8 cellular contexts compared by ENCODE assay signal in the genomic region with DNA sequence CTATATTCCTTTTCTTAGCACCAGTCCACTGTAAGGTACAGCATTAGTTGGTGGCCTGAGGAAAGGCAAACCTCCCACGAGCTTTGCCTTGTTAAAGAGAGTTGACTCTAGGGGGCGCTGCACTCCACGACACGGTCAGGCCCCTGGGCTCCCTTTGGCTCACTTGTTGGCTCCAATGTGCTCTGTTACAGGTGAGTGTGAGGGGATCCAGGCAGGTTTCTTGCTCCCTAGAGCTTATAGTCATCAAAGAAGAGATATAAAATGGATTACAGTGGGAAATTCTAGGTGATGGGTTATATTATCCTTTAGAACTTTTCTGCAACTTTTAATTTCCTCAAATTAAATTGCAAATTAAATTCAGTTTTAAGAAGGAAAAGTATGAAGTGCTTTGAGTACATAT. TPM values are rescaled to one million over a fixed set of nuclear protein-coding genes. Genes with fewer than 3 reads are reported as not detected.
A peak's percentile ranks its signal among the peaks of the same experiment; 100 is the strongest.
DNase-seq lines count a peak whose midpoint lies in the region; ATAC-seq and FAIRE-seq lines count a peak whose summit lies in the region.

No MANE protein-coding gene starts in this region.

- no peak overlapping the region for H3K4me3 ChIP-seq in right cardiac atrium (ENCODE audit: low read length)

- H3K27ac ChIP-seq in right cardiac atrium (ENCODE audit: low read length), result no peak overlapping the region

- no peaks in the 10 kb centered on the region for H3K27me3 ChIP-seq in right cardiac atrium (ENCODE audit: control insufficient read depth, insufficient read depth)

- peak; percentile 6 for FAIRE-seq in A204.1 (lab: Jason Lieb, UNC)

- H3K9me3 ChIP-seq in T-helper 17 cell (ENCODE audit: control insufficient read depth, low read length, poor library complexity, severe bottlenecking) (no peaks in the 10 kb centered on the region), right cardiac atrium (ENCODE audit: control insufficient read depth, low read length) (no peaks in the 10 kb centered on the region)

- 0% methylated on average over 4 of the region's 4 CpGs for WGBS in right cardiac atrium

- ATAC-seq in GM18511 (IDR thresholded peaks at IDR 0.05; ENCODE audit: unreplicated experiment), result peak; percentile 32
- peak; percentile 27 for ATAC-seq in T-helper 17 cell
- ATAC-seq in right cardiac atrium, result peak in 1 of 2 donors; percentile 25
- peak; percentile 43 for ATAC-seq in sciatic nerve
- ATAC-seq in GM21737 (IDR thresholded peaks at IDR 0.05; ENCODE audit: unreplicated experiment), result no peak

- H3K4me1 Mint-ChIP-seq in T-helper 17 cell, result peaks cover 5% of the 10 kb centered on the region

- H3K36me3 Mint-ChIP-seq in T-helper 17 cell (ENCODE audit: low read depth), result no peaks in the 10 kb centered on the region

- no peak overlapping the region for H3K4me3 Mint-ChIP-seq in T-helper 17 cell

- peak; percentile 83 for DNase-seq in NCI-H1694 treated with DMSO at 0.1 percent for 48 hours (lab: John Stamatoyannopoulos, UW)
- DNase-seq in T-helper 17 cell, result peak; percentile 56 to 72 (median 58)
- DNase-seq in amniotic stem cell (lab: John Stamatoyannopoulos, UW), result peak; percentile 54
- peak; percentile 68 to 85 (median 82) for DNase-seq in right cardiac atrium
- peak; percentile 89 for DNase-seq in sciatic nerve (ENCODE audit: low spot score)

- peak overlapping the region; percentile 62 for H3K27ac Mint-ChIP-seq in T-helper 17 cell

- no peaks in the 10 kb centered on the region for H3K4me1 ChIP-seq in right cardiac atrium (ENCODE audit: control insufficient read depth, insufficient read depth, low read length)

- intact Hi-C loops in right cardiac atrium (cut with DNase I), result loop anchor here (5.0 to 10.0 kb wide), 5 partner anchors 232 to 432 kb away; a partner anchor contains a TSS
- intact Hi-C loops in sciatic nerve (cut with DNase I), result loop anchor here (5.0 to 10.0 kb wide), 2 partner anchors 192 to 430 kb away; no protein-coding TSS in a partner anchor

- no peaks in the 10 kb centered on the region for H3K27me3 Mint-ChIP-seq in T-helper 17 cell

RNA-seq across cellular contexts. Expression of a gene that starts 3.7 kb away (rescaled TPM):
- not detected for total RNA-seq in T-helper 17 cell
- not detected for total RNA-seq in right cardiac atrium
- polyA plus RNA-seq in right cardiac atrium, result not detected
- total RNA-seq in sciatic nerve, result not detected

RNA-seq across cellular contexts. Expression of a gene that starts 4.3 kb away (rescaled TPM):
- total RNA-seq in T-helper 17 cell (10 to 100 TPM; 29.5 to 32.2 TPM), right cardiac atrium (10 to 100 TPM in 3 of 4 donors, 1 to 10 TPM in 1; 7.5 to 19.8 (median 12.4) TPM), sciatic nerve (26.1 TPM)
- 7.8 TPM for polyA plus RNA-seq in right cardiac atrium
